13 cellular contexts compared by ENCODE assay signal in genomic region chr6:149087898-149088297, GRCh38.
DNase-seq lines count a peak whose midpoint lies in the region; ATAC-seq and TF ChIP-seq lines count a peak whose summit lies in the region.
"Had no signal": no experiment of that assay in that cellular context is flagged by ENCODE, and none has a peak within 500 bp of the region (broad histone marks: within the 10 kb centered on the region; RNA-seq: fewer than 3 reads in every experiment).

No MANE protein-coding gene starts in this region.

- DNase-seq in T47D (ENCODE audit: low read depth in 1 of 2, low spot score in 1 of 2) (peak; percentile 13 to 66), breast epithelium (ENCODE audit: low spot score in 2 of 2) (no peak), left lung (no peak), upper lobe of right lung (no peak), right atrium auricular region (ENCODE audit: low spot score) (no peak), amniotic stem cell (lab: John Stamatoyannopoulos, UW) (no peak), NCI-H2171 (lab: John Stamatoyannopoulos, UW) (no peak)
- DNase-seq in activated T-helper 2 cell treated with anti-CD3 and anti-CD28 coated beads, Interferon-gamma antibody, Interleukin-2, Interleukin-4, amounts not matched to agents 10 μg/mL and 5 μg/mL and 100 μg/mL, durations not matched to agents 14 hours and 24 hours and 36 hours (ENCODE audit: low spot score), result no peak
- DNase-seq: Caco-2; CD8-positive, alpha-beta memory T cell; DMS53; H7 had no signal

- H3K9me3 Mint-ChIP-seq in activated T-helper 2 cell treated with anti-CD3 and anti-CD28 coated beads, Interferon-gamma antibody, Interleukin-2, Interleukin-4, amounts not matched to agents 10 μg/mL and 5 μg/mL and 100 μg/mL, durations not matched to agents 14 hours and 24 hours and 36 hours, result no peaks in the 10 kb centered on the region
- H3K9me3 Mint-ChIP-seq: CD14-positive monocyte; CD8-positive, alpha-beta memory T cell had no signal

- no peaks in the 10 kb centered on the region for H3K27me3 Mint-ChIP-seq in activated T-helper 2 cell treated with anti-CD3 and anti-CD28 coated beads, Interferon-gamma antibody, Interleukin-2, Interleukin-4, amounts not matched to agents 10 μg/mL and 5 μg/mL and 100 μg/mL, durations not matched to agents 14 hours and 24 hours and 36 hours (ENCODE audit: low read depth)
- H3K27me3 Mint-ChIP-seq: CD8-positive, alpha-beta memory T cell had no signal

- no peak for TF ChIP-seq POLR2A in breast epithelium (IDR thresholded peaks at IDR 0.05)

- in situ Hi-C loops in T47D (cut with HindIII; ENCODE audit: low pct_unique_long_range_greater_than_20kb, low sequenced_read_pairs), result no loop called here

- H3K36me3 ChIP-seq in breast epithelium, result no peaks in the 10 kb centered on the region
- H3K36me3 ChIP-seq in left lung, result no peaks in the 10 kb centered on the region
- H3K36me3 ChIP-seq in upper lobe of right lung, result no peaks in the 10 kb centered on the region
- no peaks in the 10 kb centered on the region for H3K36me3 ChIP-seq in right atrium auricular region

- no peak overlapping the region for H3K27ac ChIP-seq in breast epithelium
- no peak overlapping the region for H3K27ac ChIP-seq in left lung
- no peak overlapping the region for H3K27ac ChIP-seq in upper lobe of right lung
- H3K27ac ChIP-seq in right atrium auricular region, result no peak overlapping the region

- intact Hi-C loops in breast epithelium (cut with DNase I; ENCODE audit: low total_unique reads) (no loop called here), left lung (cut with DNase I) (no loop called here), upper lobe of right lung (cut with DNase I) (no loop called here)
- intact Hi-C loops in activated T-helper 2 cell treated with anti-CD3 and anti-CD28 coated beads, Interferon-gamma antibody, Interleukin-2, Interleukin-4, amounts not matched to agents 10 μg/mL and 5 μg/mL and 100 μg/mL, durations not matched to agents 14 hours and 24 hours and 36 hours (cut with micrococcal nuclease), result no loop called here

- H3K4me1 Mint-ChIP-seq in activated T-helper 2 cell treated with anti-CD3 and anti-CD28 coated beads, Interferon-gamma antibody, Interleukin-2, Interleukin-4, amounts not matched to agents 10 μg/mL and 5 μg/mL and 100 μg/mL, durations not matched to agents 14 hours and 24 hours and 36 hours (ENCODE audit: low read depth), result peaks cover 57% of the 10 kb centered on the region

- H3K9me3 ChIP-seq in breast epithelium (no peaks in the 10 kb centered on the region), left lung (no peaks in the 10 kb centered on the region), upper lobe of right lung (no peaks in the 10 kb centered on the region), right atrium auricular region (no peaks in the 10 kb centered on the region)
- H3K9me3 ChIP-seq: Caco-2 had no signal

- no peaks in the 10 kb centered on the region for H3K4me1 ChIP-seq in breast epithelium
- no peaks in the 10 kb centered on the region for H3K4me1 ChIP-seq in left lung
- no peaks in the 10 kb centered on the region for H3K4me1 ChIP-seq in upper lobe of right lung
- H3K4me1 ChIP-seq in right atrium auricular region, result no peaks in the 10 kb centered on the region
- H3K4me1 ChIP-seq: Caco-2 had no signal

- peaks cover 6% of the 10 kb centered on the region for H3K36me3 Mint-ChIP-seq in activated T-helper 2 cell treated with anti-CD3 and anti-CD28 coated beads, Interferon-gamma antibody, Interleukin-2, Interleukin-4, amounts not matched to agents 10 μg/mL and 5 μg/mL and 100 μg/mL, durations not matched to agents 14 hours and 24 hours and 36 hours (ENCODE audit: low read depth)
- H3K36me3 Mint-ChIP-seq: CD14-positive monocyte had no signal

- H3K4me3 Mint-ChIP-seq in activated T-helper 2 cell treated with anti-CD3 and anti-CD28 coated beads, Interferon-gamma antibody, Interleukin-2, Interleukin-4, amounts not matched to agents 10 μg/mL and 5 μg/mL and 100 μg/mL, durations not matched to agents 14 hours and 24 hours and 36 hours (ENCODE audit: low read depth), result no peak overlapping the region
- H3K4me3 Mint-ChIP-seq: CD14-positive monocyte; CD8-positive, alpha-beta memory T cell had no signal

- peak; percentile 69 for ATAC-seq in left lung
- peak; percentile 64 for ATAC-seq in upper lobe of right lung

- peak overlapping the region; percentile 53 for H3K27ac Mint-ChIP-seq in activated T-helper 2 cell treated with anti-CD3 and anti-CD28 coated beads, Interferon-gamma antibody, Interleukin-2, Interleukin-4, amounts not matched to agents 10 μg/mL and 5 μg/mL and 100 μg/mL, durations not matched to agents 14 hours and 24 hours and 36 hours
- H3K27ac Mint-ChIP-seq: CD14-positive monocyte had no signal

- H3K27me3 ChIP-seq in breast epithelium (no peaks in the 10 kb centered on the region), left lung (no peaks in the 10 kb centered on the region), upper lobe of right lung (no peaks in the 10 kb centered on the region), right atrium auricular region (no peaks in the 10 kb centered on the region)

- no peak overlapping the region for H3K4me3 ChIP-seq in breast epithelium
- no peak overlapping the region for H3K4me3 ChIP-seq in left lung
- no peak overlapping the region for H3K4me3 ChIP-seq in upper lobe of right lung
- H3K4me3 ChIP-seq in right atrium auricular region, result no peak overlapping the region

- no peak for TF ChIP-seq CTCF in breast epithelium (IDR thresholded peaks at IDR 0.05)
- no peak for TF ChIP-seq CTCF in left lung (IDR thresholded peaks at IDR 0.05)
- no peak for TF ChIP-seq CTCF in upper lobe of right lung (IDR thresholded peaks at IDR 0.05)
- no peak for TF ChIP-seq CTCF in right atrium auricular region (IDR thresholded peaks at IDR 0.05)

Comparison
In these comparisons a context has a peak if more than half of its experiments do, and no peak if none do; other contexts are left out.
1. DNase-seq: peak in T47D (2 of 2); none in breast epithelium (0 of 2), activated T-helper 2 cell treated with anti-CD3 and anti-CD28 coated beads, Interferon-gamma antibody, Interleukin-2, Interleukin-4, amounts not matched to agents 10 μg/mL and 5 μg/mL and 100 μg/mL, durations not matched to agents 14 hours and 24 hours and 36 hours (single experiment), left lung (0 of 2), upper lobe of right lung (single experiment), right atrium auricular region (single experiment), amniotic stem cell (single experiment) and NCI-H2171 (single experiment).